Comparison of ENCODE assay signal across 8 cellular contexts in genomic region chr12:67025543-67026114, GRCh38.
DNase-seq lines count a peak whose midpoint lies in the region; TF ChIP-seq lines count a peak whose summit lies in the region.

No MANE protein-coding gene starts in this region.

- in situ Hi-C loops in HAP-1 (cut with MboI; ENCODE audit: low sequenced_read_pairs) = no loop called here

- H3K9me3 ChIP-seq in HAP-1 (no peaks in the 10 kb centered on the region), prostate gland (no peaks in the 10 kb centered on the region)

- H3K27ac ChIP-seq in VCaP = no peak overlapping the region
- H3K27ac ChIP-seq in prostate gland = no peak overlapping the region

- H3K27me3 ChIP-seq in HAP-1 (ENCODE audit: low read depth) (no peaks in the 10 kb centered on the region), prostate gland (replicated peaks; ENCODE audit: insufficient read depth) (no peaks in the 10 kb centered on the region)

- TF ChIP-seq POLR2A in NB4 (IDR thresholded peaks at IDR 0.05; ENCODE audit: extremely low read depth, insufficient read length) = no peak
- TF ChIP-seq POLR2A in prostate gland (IDR thresholded peaks at IDR 0.05) = no peak

- WGBS in prostate gland = 62% methylated on average over 7 of the region's 7 CpGs

- intact Hi-C loops in prostate gland (cut with DNase I) = no loop called here

- peak; percentile 80 for TF ChIP-seq CTCF in NB4 (IDR thresholded peaks at IDR 0.05; ENCODE audit: low read depth, low read length)
- TF ChIP-seq CTCF in VCaP (conservative IDR thresholded peaks at IDR 0.05) = peak; percentile 92
- TF ChIP-seq CTCF in prostate gland (IDR thresholded peaks at IDR 0.05) = peak; percentile 40 to 49 (median 44)

- H3K36me3 ChIP-seq in HAP-1 (replicated peaks) (no peaks in the 10 kb centered on the region), prostate gland (no peaks in the 10 kb centered on the region)

- H3K4me3 ChIP-seq in HAP-1 (no peak overlapping the region), NB4 (ENCODE audit: low read depth, low read length) (no peak overlapping the region), prostate gland (no peak overlapping the region)

- no peaks in the 10 kb centered on the region; the same call in 1 of the 2 replicates for H3K4me1 ChIP-seq in HAP-1
- no peaks in the 10 kb centered on the region for H3K4me1 ChIP-seq in prostate gland (replicated peaks)

- DNase-seq in activated gamma-delta T cell treated with Interleukin-2 at 50 U/mL for 16 hours (peak; percentile 22), activated gamma-delta T cell (lab: John Stamatoyannopoulos, UW) (no peak), HAP-1 (ENCODE audit: low spot score in 2 of 2) (peak; percentile 31 to 78), NB4 (ENCODE audit: low read depth) (peak; percentile 54), prostate gland (ENCODE audit: low spot score) (no peak), DMS79 (lab: John Stamatoyannopoulos, UW) (no peak)
- DNase-seq in effector CD4-positive, alpha-beta T cell = peak; percentile 11

Comparison
In these comparisons a context has a peak if more than half of its experiments do, and no peak if none do; other contexts are left out.
1. DNase-seq: peak in activated gamma-delta T cell treated with Interleukin-2 at 50 U/mL for 16 hours (single experiment), HAP-1 (2 of 2), NB4 (single experiment) and effector CD4-positive, alpha-beta T cell (single experiment); none in activated gamma-delta T cell (single experiment), prostate gland (single experiment) and DMS79 (single experiment).
2. Peak in every context shown above with its lines, with median percentiles within 50 percentile points of each other: CTCF ChIP-seq.